20 cellular contexts compared by ENCODE assay signal in the genomic region with DNA sequence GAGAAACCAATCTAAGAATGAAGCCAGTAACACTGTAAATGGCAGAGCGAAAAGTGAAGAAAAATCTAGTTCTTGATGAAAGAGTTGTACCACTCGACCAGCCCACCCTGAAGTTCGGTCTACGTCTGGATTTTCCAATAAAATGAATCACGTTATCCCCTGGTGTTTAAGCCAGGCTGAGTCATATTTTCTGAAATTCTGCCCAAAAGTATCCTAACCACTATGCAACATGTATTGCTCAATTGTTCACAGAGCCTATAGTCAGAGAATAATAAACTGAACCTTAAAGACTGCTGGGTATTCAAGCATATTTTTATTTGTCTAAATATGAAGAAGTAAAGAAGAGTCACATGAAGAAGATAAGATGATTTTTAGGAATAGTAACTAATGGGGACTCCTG.
DNase-seq lines count a peak whose midpoint lies in the region; ATAC-seq, FAIRE-seq and TF ChIP-seq lines count a peak whose summit lies in the region.
"Had no signal": no experiment of that assay in that cellular context is flagged by ENCODE, and none has a peak within 500 bp of the region (broad histone marks: within the 10 kb centered on the region; RNA-seq: fewer than 3 reads in every experiment).

No MANE protein-coding gene starts in this region.

- H3K27me3 ChIP-seq in GM23248 (replicated peaks; ENCODE audit: insufficient read depth) (no peaks in the 10 kb centered on the region; the same call in 1 of the 2 replicates), endothelial cell of umbilical vein (ENCODE audit: control insufficient read depth in 2 of 2, insufficient read depth in 2 of 2, low read length in 2 of 2) (peaks cover 0 to 6% of the 10 kb centered on the region in 2 experiments)
- H3K27me3 ChIP-seq: adrenal gland, BLaER1 had no signal

- intact Hi-C loops in endothelial cell of umbilical vein (cut with micrococcal nuclease) = no loop called here

- H3K27ac Mint-ChIP-seq in immature natural killer cell = no peak overlapping the region
- H3K27ac Mint-ChIP-seq: activated CD4-positive, alpha-beta memory T cell treated with anti-CD3 and anti-CD28 coated beads, Interleukin-2, amount 10 ng/mL, durations not matched to agents 7 days and 5 days; stimulated activated memory B cell treated with anti-CD40 and anti-IgM and Interleukin-4, amounts not matched to agents 10 μg/mL and 1 μg/mL and 100 μg/mL, for 72 hours; type B pancreatic cell had no signal

- H3K9me1 ChIP-seq in endothelial cell of umbilical vein (replicated peaks; ENCODE audit: control insufficient read depth, extremely low read depth, insufficient read depth, low read length) = no peaks in the 10 kb centered on the region

- CTCF ChIA-PET in endothelial cell of umbilical vein (lab: Charles Lee) = interaction anchor here (1.0 to 1.5 kb wide), 3 partner anchors 13 to 54 kb away, joined by 3 to 10 read pairs (median 4); no protein-coding TSS in a partner anchor

- H4K20me1 ChIP-seq in GM23248 (ENCODE audit: insufficient read depth) (no peaks in the 10 kb centered on the region), endothelial cell of umbilical vein (replicated peaks; ENCODE audit: control insufficient read depth, extremely low read depth, insufficient read depth, low read length) (no peaks in the 10 kb centered on the region)
- H4K20me1 ChIP-seq: BLaER1 had no signal

- peaks cover 10% of the 10 kb centered on the region; the same call in 1 of the 2 replicates for H3K4me1 ChIP-seq in GM23248 (ENCODE audit: insufficient read depth)
- peaks cover 13% of the 10 kb centered on the region for H3K4me1 ChIP-seq in endothelial cell of umbilical vein (ENCODE audit: control insufficient read depth, extremely low read depth, insufficient read depth, low read length)
- H3K4me1 ChIP-seq: adrenal gland, BLaER1 had no signal

- no peaks in the 10 kb centered on the region for H3K79me2 ChIP-seq in GM23248 (ENCODE audit: insufficient read depth)
- H3K79me2 ChIP-seq in endothelial cell of umbilical vein (ENCODE audit: control insufficient read depth, insufficient read depth, low read length) = no peaks in the 10 kb centered on the region

- no peak overlapping the region for H3K4me2 ChIP-seq in GM23248 (ENCODE audit: unreplicated experiment)
- H3K4me2 ChIP-seq in endothelial cell of umbilical vein (ENCODE audit: insufficient read depth, low read length) = no peak overlapping the region
- H3K4me2 ChIP-seq: BLaER1 had no signal

- no peak for TF ChIP-seq POLR2A in endothelial cell of umbilical vein (IDR thresholded peaks at IDR 0.05; ENCODE audit: low read depth, low read length)

- DNase-seq in GM23248 (peak; percentile 61), NCI-H226 (peak; percentile 84), endothelial cell of umbilical vein (ENCODE audit: low read depth, low spot score) (peak; percentile 47), retinal pigment epithelial cell (ENCODE audit: low read depth) (peak; percentile 73), immature natural killer cell (no peak)
- no peak for DNase-seq in activated effector memory CD4-positive, alpha-beta T cell treated with Interleukin-2 at 50 U/mL for 16 hours
- DNase-seq: activated CD4-positive, alpha-beta memory T cell treated with anti-CD3 and anti-CD28 coated beads, Interleukin-2, amount 10 ng/mL, durations not matched to agents 7 days and 5 days; adrenal gland; cortex of kidney; DMS153; H7; NCI-H1436 treated with DMSO at 0.1 percent for 48 hours had no signal

- H3K4me3 Mint-ChIP-seq in immature natural killer cell = no peak overlapping the region
- H3K4me3 Mint-ChIP-seq: activated CD4-positive, alpha-beta memory T cell treated with anti-CD3 and anti-CD28 coated beads, Interleukin-2, amount 10 ng/mL, durations not matched to agents 7 days and 5 days; stimulated activated memory B cell treated with anti-CD40 and anti-IgM and Interleukin-4, amounts not matched to agents 10 μg/mL and 1 μg/mL and 100 μg/mL, for 72 hours; type B pancreatic cell had no signal

- H3K4me1 Mint-ChIP-seq in immature natural killer cell = no peaks in the 10 kb centered on the region
- H3K4me1 Mint-ChIP-seq: activated CD4-positive, alpha-beta memory T cell treated with anti-CD3 and anti-CD28 coated beads, Interleukin-2, amount 10 ng/mL, durations not matched to agents 7 days and 5 days; stimulated activated memory B cell treated with anti-CD40 and anti-IgM and Interleukin-4, amounts not matched to agents 10 μg/mL and 1 μg/mL and 100 μg/mL, for 72 hours had no signal

- no peaks in the 10 kb centered on the region for H3K9me2 ChIP-seq in GM23248 (ENCODE audit: insufficient read depth)

- H3K36me3 Mint-ChIP-seq in immature natural killer cell = no peaks in the 10 kb centered on the region
- H3K36me3 Mint-ChIP-seq: stimulated activated memory B cell treated with anti-CD40 and anti-IgM and Interleukin-4, amounts not matched to agents 10 μg/mL and 1 μg/mL and 100 μg/mL, for 72 hours; type B pancreatic cell had no signal

- 33 to 34% methylated on average over 5 of the region's 5 CpGs for WGBS in GM23248 (ENCODE audit: low coverage in 1 of 2, low lambda C conversion rate in 2 of 2, missing lambda C conversion rate in 2 of 2), 2 experiments

- H3K27ac ChIP-seq in GM23248 (no peak overlapping the region), endothelial cell of umbilical vein (ENCODE audit: insufficient read depth, low read depth, low read length) (no peak overlapping the region)
- H3K27ac ChIP-seq: adrenal gland, BLaER1, SK-N-MC had no signal

- H3K9me3 ChIP-seq in GM23248 (ENCODE audit: low read depth) = no peaks in the 10 kb centered on the region
- no peaks in the 10 kb centered on the region for H3K9me3 ChIP-seq in endothelial cell of umbilical vein (replicated peaks; ENCODE audit: control insufficient read depth, insufficient read depth, low read length)
- H3K9me3 ChIP-seq: adrenal gland, BLaER1 had no signal

- peaks cover 0 to 6% (median 0%) of the 10 kb centered on the region in 6 donors for H3K9me3 Mint-ChIP-seq in immature natural killer cell
- H3K9me3 Mint-ChIP-seq: activated CD4-positive, alpha-beta memory T cell treated with anti-CD3 and anti-CD28 coated beads, Interleukin-2, amount 10 ng/mL, durations not matched to agents 7 days and 5 days; stimulated activated memory B cell treated with anti-CD40 and anti-IgM and Interleukin-4, amounts not matched to agents 10 μg/mL and 1 μg/mL and 100 μg/mL, for 72 hours; type B pancreatic cell had no signal

- POLR2A ChIA-PET in endothelial cell of umbilical vein (lab: Charles Lee) = no interaction called here

- no peak for FAIRE-seq in endothelial cell of umbilical vein (lab: Jason Lieb, UNC)
- FAIRE-seq: frontal cortex had no signal

- BruUV-seq in endothelial cell of umbilical vein (replicated peaks; lab: Mats Ljungman, UMichigan) = no TSS peak

- ATAC-seq in HG02610 (IDR thresholded peaks at IDR 0.05; ENCODE audit: unreplicated experiment) (no peak), GM18858 (IDR thresholded peaks at IDR 0.05; ENCODE audit: unreplicated experiment) (no peak)
- ATAC-seq: sciatic nerve; stimulated activated memory B cell treated with anti-CD40 and anti-IgM and Interleukin-4, amounts not matched to agents 10 μg/mL and 1 μg/mL and 100 μg/mL, for 72 hours had no signal

- no peaks in the 10 kb centered on the region for H3F3A ChIP-seq in GM23248 (ENCODE audit: insufficient read depth)

- H3K9ac ChIP-seq in GM23248 (no peak overlapping the region), endothelial cell of umbilical vein (replicated peaks; ENCODE audit: extremely low read depth, insufficient read depth, low read length) (no peak overlapping the region)
- H3K9ac ChIP-seq: BLaER1 had no signal

- H3K27me3 Mint-ChIP-seq in immature natural killer cell (ENCODE audit: low read depth in 3 of 3) = peaks cover 0 to 3% (median 0%) of the 10 kb centered on the region in 3 donors
- H3K27me3 Mint-ChIP-seq: activated CD4-positive, alpha-beta memory T cell treated with anti-CD3 and anti-CD28 coated beads, Interleukin-2, amount 10 ng/mL, durations not matched to agents 7 days and 5 days had no signal

- H2AFZ ChIP-seq in GM23248 (no peak overlapping the region), endothelial cell of umbilical vein (ENCODE audit: low read depth, low read length) (no peak overlapping the region)

- dilution Hi-C loops in endothelial cell of umbilical vein (cut with MboI; ENCODE audit: extremely low pct_ligation_motif_present, low sequenced_read_pairs) = no loop called here

- TF ChIP-seq CTCF in endothelial cell of umbilical vein (IDR thresholded peaks at IDR 0.05; ENCODE audit: extremely low read depth in 1 of 2, insufficient read depth in 1 of 2, low read depth in 1 of 2, low read length in 2 of 2) (no peak), retinal pigment epithelial cell (conservative IDR thresholded peaks at IDR 0.05; ENCODE audit: low read depth, low read length) (no peak)

- in situ Hi-C loops in GM23248 (cut with MboI) = no loop called here

- H3K4me3 ChIP-seq in GM23248 (no peak overlapping the region), endothelial cell of umbilical vein (replicated peaks in 1 of 3; ENCODE audit: insufficient read depth in 1 of 3, low read depth in 1 of 3, low read length in 3 of 3) (no peak overlapping the region), retinal pigment epithelial cell (ENCODE audit: low read length) (no peak overlapping the region)
- H3K4me3 ChIP-seq: adrenal gland, BLaER1, SK-N-MC had no signal

- no peaks in the 10 kb centered on the region for H3K36me3 ChIP-seq in GM23248 (ENCODE audit: low read depth)
- H3K36me3 ChIP-seq in endothelial cell of umbilical vein (ENCODE audit: control insufficient read depth in 2 of 2, extremely low read depth in 1 of 2, insufficient read depth in 2 of 2, low read length in 2 of 2) = no peaks in the 10 kb centered on the region
- H3K36me3 ChIP-seq: adrenal gland, BLaER1 had no signal

TF ChIP-seq in endothelial cell of umbilical vein, 7 proteins besides CTCF, POLR2A, EP300 and RAD21:
- TF ChIP-seq JUN (IDR thresholded peaks at IDR 0.05; ENCODE audit: borderline replicate concordance, insufficient read depth, insufficient read length, low read depth) (no peak), GATA2 (IDR thresholded peaks at IDR 0.05; ENCODE audit: insufficient read depth, insufficient read length, low read depth, low read length) (no peak), EZH2 (IDR thresholded peaks at IDR 0.05; ENCODE audit: borderline replicate concordance, low read depth, low read length, severe bottlenecking) (no peak), POLR2AphosphoS5 (IDR thresholded peaks at IDR 0.05; ENCODE audit: insufficient read depth, low read depth, low read length) (no peak), FOS (IDR thresholded peaks at IDR 0.05; ENCODE audit: borderline replicate concordance, insufficient read depth, low read length) (no peak), MYC (IDR thresholded peaks at IDR 0.05; ENCODE audit: low read depth, low read length) (no peak)
- TF ChIP-seq, protein P1, sequence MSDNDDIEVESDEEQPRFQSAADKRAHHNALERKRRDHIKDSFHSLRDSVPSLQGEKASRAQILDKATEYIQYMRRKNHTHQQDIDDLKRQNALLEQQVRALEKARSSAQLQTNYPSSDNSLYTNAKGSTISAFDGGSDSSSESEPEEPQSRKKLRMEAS (IDR thresholded peaks at IDR 0.05; ENCODE audit: insufficient read depth, insufficient read length) = no peak

Comparison
In these comparisons a context has a peak if more than half of its experiments do, and no peak if none do; other contexts are left out.
1. DNase-seq: peak in GM23248 (single experiment), NCI-H226 (single experiment), endothelial cell of umbilical vein (single experiment) and retinal pigment epithelial cell (single experiment); none in activated effector memory CD4-positive, alpha-beta T cell treated with Interleukin-2 at 50 U/mL for 16 hours (single experiment) and immature natural killer cell (0 of 3).